ENCODE assay signal across 26 cellular contexts in genomic region chr20:32909896-32910571, GRCh38. TPM values are rescaled to one million over a fixed set of nuclear protein-coding genes. Genes with fewer than 3 reads are reported as not detected.
"Had no signal": no experiment of that assay in that cellular context is flagged by ENCODE, and none has a peak within 500 bp of the region (broad histone marks: within the 10 kb centered on the region; RNA-seq: fewer than 3 reads in every experiment).

No MANE protein-coding gene starts in this region.

- H3K9me3 Mint-ChIP-seq: effector memory CD8-positive, alpha-beta T cell had no signal

- H3K36me3 Mint-ChIP-seq: activated naive CD8-positive, alpha-beta T cell treated with anti-CD3 and anti-CD28 coated beads for 36 hours; brain had no signal

- H3K4me1 Mint-ChIP-seq: brain had no signal

- H3K36me3 ChIP-seq: adrenal gland, ascending aorta, right lobe of liver, transverse colon, uterus had no signal

- H3K27me3 Mint-ChIP-seq: activated CD8-positive, alpha-beta T cell treated with anti-CD3 and anti-CD28 coated beads for 36 hours; activated naive CD8-positive, alpha-beta T cell treated with anti-CD3 and anti-CD28 coated beads for 36 hours; effector memory CD8-positive, alpha-beta T cell; memory B cell; naive thymus-derived CD8-positive, alpha-beta T cell had no signal

- H3K4me3 ChIP-seq: adrenal gland, ascending aorta, right lobe of liver, skin epidermis, testis, transverse colon, uterus had no signal

- H3K27ac Mint-ChIP-seq: activated CD8-positive, alpha-beta T cell treated with anti-CD3 and anti-CD28 coated beads for 36 hours; activated naive CD8-positive, alpha-beta T cell treated with anti-CD3 and anti-CD28 coated beads for 36 hours; activated T-cell treated with anti-CD3 and anti-CD28 coated beads, Interleukin-2, amount 50 U/mL, for 72 hours; brain; memory B cell had no signal

- H3K9me3 ChIP-seq: adrenal gland, ascending aorta, right lobe of liver, testis, uterus had no signal

- H3K4me3 Mint-ChIP-seq: activated CD8-positive, alpha-beta T cell treated with anti-CD3 and anti-CD28 coated beads for 36 hours; activated naive CD8-positive, alpha-beta T cell treated with anti-CD3 and anti-CD28 coated beads for 36 hours; activated T-cell treated with anti-CD3 and anti-CD28 coated beads, Interleukin-2, amount 50 U/mL, for 72 hours; brain; effector memory CD8-positive, alpha-beta T cell; memory B cell; naive thymus-derived CD8-positive, alpha-beta T cell; neural crest cell had no signal

- DNase-seq: activated CD4-positive, alpha-beta T cell treated with anti-CD3 and anti-CD28 coated beads, Interleukin-2, amount 50 U/mL, for 1 hour; activated CD4-positive, CD25-positive, alpha-beta regulatory T cell treated with anti-CD3 and anti-CD28 coated beads, Interleukin-2, amount 50 U/mL, for 72 hours; activated CD8-positive, alpha-beta T cell treated with anti-CD3 and anti-CD28 coated beads for 36 hours; activated naive CD4-positive, alpha-beta T cell treated with Interleukin-2 at 50 U/mL for 16 hours; activated naive CD8-positive, alpha-beta T cell treated with anti-CD3 and anti-CD28 coated beads for 36 hours; activated T-cell treated with anti-CD3 and anti-CD28 coated beads, Interleukin-2, amount 50 U/mL, for 72 hours; adrenal gland; cortex of kidney; effector memory CD8-positive, alpha-beta T cell; foreskin keratinocyte; left cardiac atrium; occipital lobe; right lobe of liver; stimulated activated CD4-positive, alpha-beta T cell treated with anti-CD3 and anti-CD28 coated beads, Interleukin-1b, Interleukin-23, amount 100 ng/mL, for 48 hours; stimulated activated naive CD4-positive, alpha-beta T cell; T-helper 2 cell; testis; transverse colon; uterus had no signal

- H3K4me1 ChIP-seq: adrenal gland, ascending aorta, foreskin keratinocyte, right lobe of liver, testis, transverse colon, uterus had no signal

- H3K27ac ChIP-seq: adrenal gland, ascending aorta, foreskin keratinocyte, right lobe of liver, skin epidermis, testis, transverse colon, uterus had no signal

- FAIRE-seq: endothelial cell of umbilical vein had no signal

- H3K27me3 ChIP-seq: ascending aorta, foreskin keratinocyte, right lobe of liver, testis, transverse colon, uterus had no signal

RNA-seq across cellular contexts. Expression of gene EFCAB8, which starts 51.3 kb away (rescaled TPM):
- total RNA-seq: ascending aorta, foreskin keratinocyte, occipital lobe had no signal
